1 cellular context compared by ENCODE assay signal in the genomic region with DNA sequence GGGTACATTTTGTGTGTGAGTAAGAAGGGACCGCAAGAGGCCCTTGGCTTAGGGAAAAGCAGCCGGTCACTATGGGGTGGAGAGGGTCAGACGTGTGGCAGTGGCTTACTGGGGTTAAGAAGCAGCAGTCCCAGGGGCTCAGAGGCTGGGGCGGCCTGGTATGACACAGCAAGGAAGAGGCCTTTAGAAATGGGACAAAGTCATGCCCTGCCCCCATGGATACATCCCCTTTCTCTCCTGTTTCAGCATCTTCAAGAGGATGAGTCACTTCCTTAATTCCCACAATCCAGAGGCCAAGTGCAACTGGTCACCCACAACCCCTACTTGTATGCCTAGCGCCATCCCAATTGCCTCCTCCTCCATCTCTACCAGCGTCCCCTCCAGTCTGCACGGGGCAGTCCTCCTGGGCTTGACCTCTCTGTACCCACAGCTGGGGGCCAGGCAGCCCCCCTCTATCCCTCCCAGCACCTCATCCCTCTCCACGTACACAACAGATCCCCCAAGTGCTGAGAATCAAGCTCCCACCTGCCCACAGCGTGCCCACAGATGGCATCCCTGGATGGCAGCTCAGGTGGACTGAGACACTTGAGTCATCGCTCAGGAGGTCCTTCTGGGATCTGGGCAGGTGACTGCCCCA.
A peak's percentile ranks its signal among the peaks of the same experiment; 100 is the strongest.
TF ChIP-seq lines count a peak whose summit lies in the region.

No MANE protein-coding gene starts in this region.

TF ChIP-seq in HepG2, 621 proteins besides CTCF, POLR2A, EP300 and RAD21:
- no peak for TF ChIP-seq ATM (IDR thresholded peaks at IDR 0.05; ENCODE audit: borderline replicate concordance)
- TF ChIP-seq, protein P1, sequence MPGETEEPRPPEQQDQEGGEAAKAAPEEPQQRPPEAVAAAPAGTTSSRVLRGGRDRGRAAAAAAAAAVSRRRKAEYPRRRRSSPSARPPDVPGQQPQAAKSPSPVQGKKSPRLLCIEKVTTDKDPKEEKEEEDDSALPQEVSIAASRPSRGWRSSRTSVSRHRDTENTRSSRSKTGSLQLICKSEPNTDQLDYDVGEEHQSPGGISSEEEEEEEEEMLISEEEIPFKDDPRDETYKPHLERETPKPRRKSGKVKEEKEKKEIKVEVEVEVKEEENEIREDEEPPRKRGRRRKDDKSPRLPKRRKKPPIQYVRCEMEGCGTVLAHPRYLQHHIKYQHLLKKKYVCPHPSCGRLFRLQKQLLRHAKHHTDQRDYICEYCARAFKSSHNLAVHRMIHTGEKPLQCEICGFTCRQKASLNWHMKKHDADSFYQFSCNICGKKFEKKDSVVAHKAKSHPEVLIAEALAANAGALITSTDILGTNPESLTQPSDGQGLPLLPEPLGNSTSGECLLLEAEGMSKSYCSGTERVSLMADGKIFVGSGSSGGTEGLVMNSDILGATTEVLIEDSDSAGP (CRISPR knock-in tag; IDR thresholded peaks at IDR 0.05; ENCODE audit: borderline replicate concordance), result 0 out of 2 replicates have a peak, but pooled peaks have one; percentile 49
